8 cellular contexts compared by ENCODE assay signal in the genomic region with DNA sequence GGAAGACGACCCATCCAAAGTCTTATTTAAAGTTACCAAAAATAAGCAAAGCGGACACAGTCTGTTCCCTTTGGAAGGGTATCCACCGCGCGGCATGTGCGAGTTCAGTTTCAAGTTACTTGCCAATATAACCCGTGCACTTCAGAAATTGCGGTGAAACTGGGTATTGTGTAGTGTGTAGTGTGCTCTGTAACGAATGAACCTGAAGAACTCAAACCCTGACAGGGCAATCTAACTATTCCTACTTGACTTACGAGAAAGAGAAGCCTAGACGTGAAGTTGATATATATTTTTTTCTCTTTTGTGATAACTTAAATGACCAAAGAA. TPM values are rescaled to one million over a fixed set of nuclear protein-coding genes. Genes with fewer than 3 reads are reported as not detected.
DNase-seq lines count a peak whose midpoint lies in the region; ATAC-seq, FAIRE-seq and TF ChIP-seq lines count a peak whose summit lies in the region.

No MANE protein-coding gene starts in this region.

- CTCF ChIA-PET in T-cell (lab: Charles Lee), result interaction anchor here (0.7 to 2.0 kb wide), 9 partner anchors 8 to 365 kb away, joined by 3 to 12 read pairs (median 4); no protein-coding TSS in a partner anchor

- H3K4me1 Mint-ChIP-seq in T-cell, result peaks cover 54 to 57% (median 55%) of the 10 kb centered on the region in 3 donors

- H3K36me3 ChIP-seq in HAP-1 (replicated peaks) (no peaks in the 10 kb centered on the region), esophagus squamous epithelium (no peaks in the 10 kb centered on the region), gastrocnemius medialis (no peaks in the 10 kb centered on the region)

- peak overlapping the region; percentile 81 to 83 for H3K27ac Mint-ChIP-seq in T-cell

- no peaks in the 10 kb centered on the region for H3K9me3 Mint-ChIP-seq in T-cell

- ATAC-seq in T-cell (replicated peaks in 1 of 4), result peak in 1 of 4 experiments; percentile 2
- ATAC-seq in gastrocnemius medialis, result peak in 1 of 2 donors; percentile 6
- ATAC-seq in left lobe of liver, result no peak
- ATAC-seq in GM19463 (IDR thresholded peaks at IDR 0.05; ENCODE audit: unreplicated experiment), result no peak

- DNase-seq in HAP-1 (ENCODE audit: low spot score in 2 of 2), result no peak
- DNase-seq in T-cell, result peak in 1 of 34 experiments; percentile 45
- no peak for DNase-seq in esophagus squamous epithelium (lab: John Stamatoyannopoulos, UW)
- no peak for DNase-seq in gastrocnemius medialis
- no peak for DNase-seq in mesenteric fat pad (ENCODE audit: low spot score)
- DNase-seq in left lobe of liver (ENCODE audit: low spot score), result no peak
- no peak for DNase-seq in D721Med (ENCODE audit: insufficient read length, low spot score)

- POLR2A ChIA-PET in T-cell (lab: Charles Lee), result interaction anchor here (0.6 to 1.1 kb wide), 5 partner anchors 17 to 1048 kb away, joined by 3 to 5 read pairs (median 4); a partner anchor contains a TSS

- H3K4me3 ChIP-seq in HAP-1 (peak overlapping the region; percentile 91), esophagus squamous epithelium (peak overlapping the region; percentile 67 to 94 (median 78)), gastrocnemius medialis (peak overlapping the region; percentile 88 to 98 (median 96))

- no peaks in the 10 kb centered on the region for H3K27me3 Mint-ChIP-seq in T-cell

- TF ChIP-seq CTCF in esophagus squamous epithelium (IDR thresholded peaks at IDR 0.05), result no peak
- TF ChIP-seq CTCF in gastrocnemius medialis (IDR thresholded peaks at IDR 0.05 in 4 of 5, conservative IDR thresholded peaks at IDR 0.05 in 1 of 5), result no peak
- no peak for TF ChIP-seq CTCF in D721Med (IDR thresholded peaks at IDR 0.05; ENCODE audit: insufficient read depth, missing control alignments)

- intact Hi-C loops in esophagus squamous epithelium (cut with DNase I) (no loop called here), gastrocnemius medialis (cut with DNase I; ENCODE audit: low total_unique reads) (loop anchor here (2.0 to 10.0 kb wide), 4 partner anchors 78 to 1306 kb away; a partner anchor contains a TSS)

- H3K4me1 ChIP-seq in HAP-1 (peaks cover 22% of the 10 kb centered on the region), esophagus squamous epithelium (peaks cover 24 to 60% (median 38%) of the 10 kb centered on the region in 3 donors), gastrocnemius medialis (peaks cover 43 to 56% of the 10 kb centered on the region in 2 donors)

- 2% methylated on average over 10 to 11 of the region's 11 CpGs for WGBS in esophagus squamous epithelium, 2 donors

- H3K4me3 Mint-ChIP-seq in T-cell, result peak overlapping the region; percentile 84 to 90 (median 85)

- H3K27ac ChIP-seq in esophagus squamous epithelium (peak overlapping the region; percentile 95 to 98 (median 96)), gastrocnemius medialis (peak overlapping the region; percentile 94 to 99 (median 98))

- FAIRE-seq in D721Med (lab: Jason Lieb, UNC), result no peak

- in situ Hi-C loops in HAP-1 (cut with MboI; ENCODE audit: low sequenced_read_pairs) (no loop called here), gastrocnemius medialis (cut with MboI; ENCODE audit: low sequenced_read_pairs in 4 of 4) (loop anchor here in 2 of 4 donors (10.0 to 25.0 kb wide), 2 partner anchors 74 to 954 kb away; a partner anchor contains a TSS)

- no peaks in the 10 kb centered on the region for H3K36me3 Mint-ChIP-seq in T-cell

- TF ChIP-seq POLR2A in esophagus squamous epithelium (IDR thresholded peaks at IDR 0.05) (no peak), gastrocnemius medialis (IDR thresholded peaks at IDR 0.05) (peak in 1 of 2 donors; percentile 23)

- H3K27me3 ChIP-seq in HAP-1 (ENCODE audit: low read depth) (no peaks in the 10 kb centered on the region), esophagus squamous epithelium (no peaks in the 10 kb centered on the region), gastrocnemius medialis (no peaks in the 10 kb centered on the region)

- H3K9me3 ChIP-seq in HAP-1, result peaks cover 13% of the 10 kb centered on the region
- peaks cover 0 to 7% (median 0%) of the 10 kb centered on the region in 3 donors for H3K9me3 ChIP-seq in esophagus squamous epithelium
- H3K9me3 ChIP-seq in gastrocnemius medialis, result no peaks in the 10 kb centered on the region

RNA-seq across cellular contexts. Expression of a gene that starts 1.5 kb away (rescaled TPM):
- total RNA-seq in T-cell (10 to 100 TPM; 46.7 to 64.0 (median 50.4) TPM), esophagus squamous epithelium (10 to 100 TPM; 27.4 to 40.1 (median 37.4) TPM), gastrocnemius medialis (10 to 100 TPM; 15.0 to 28.6 (median 19.8) TPM), mesenteric fat pad (32.8 TPM), left lobe of liver (59.9 TPM)
